In the genomic region with DNA sequence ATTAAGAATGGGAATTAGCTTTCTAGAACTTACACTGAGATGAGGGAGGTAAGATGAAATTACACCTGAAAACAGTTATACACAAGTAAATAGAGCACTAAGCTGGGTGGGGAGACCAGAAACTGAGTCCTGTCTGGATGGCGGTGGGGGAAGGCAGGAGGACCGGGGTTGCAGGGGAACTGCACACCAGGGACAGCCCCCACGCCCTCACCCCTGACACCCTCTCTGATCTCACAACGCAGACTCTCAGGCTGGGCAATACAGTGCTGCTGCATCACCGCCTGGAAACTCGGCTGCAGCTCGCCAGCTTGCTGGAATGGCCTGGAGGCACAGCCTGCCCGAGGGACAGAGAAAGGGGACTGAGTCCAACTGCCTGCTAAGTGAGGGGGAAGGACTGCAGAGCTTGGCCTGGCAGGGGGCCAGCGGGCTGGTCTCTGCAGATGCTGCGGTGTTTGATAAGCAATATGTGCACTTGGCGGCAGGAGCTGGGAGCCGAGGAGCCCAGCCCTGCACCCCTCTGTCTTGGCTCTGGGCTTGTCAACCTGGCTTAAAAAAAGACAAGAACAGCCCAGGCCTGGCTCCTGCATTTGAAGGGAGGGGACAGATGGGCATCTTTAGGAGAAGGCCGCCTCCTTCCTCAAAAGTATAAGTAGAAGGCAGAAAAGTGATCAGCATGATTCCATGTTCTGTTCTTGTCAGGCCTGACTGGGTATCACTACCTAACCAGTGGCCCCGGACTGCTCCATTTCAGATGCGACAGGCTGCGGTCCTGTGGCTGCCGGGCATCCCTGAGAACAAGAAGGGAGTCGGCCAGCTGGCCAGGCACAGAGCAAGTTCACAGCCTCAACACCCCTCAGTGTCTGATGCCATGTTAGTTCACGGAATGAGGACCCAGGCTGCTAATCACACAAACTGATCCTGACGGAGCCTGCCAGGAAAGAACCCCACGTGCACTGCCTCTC, we compare ENCODE assay signal across 9 cellular contexts. TPM values are rescaled to one million over a fixed set of nuclear protein-coding genes. Genes with fewer than 3 reads are reported as not detected.
DNase-seq lines count a peak whose midpoint lies in the region; TF ChIP-seq lines count a peak whose summit lies in the region.
"Had no signal": no experiment of that assay in that cellular context is flagged by ENCODE, and none has a peak within 500 bp of the region (broad histone marks: within the 10 kb centered on the region; RNA-seq: fewer than 3 reads in every experiment).

No MANE protein-coding gene starts in this region.

- H3K36me3 ChIP-seq in endodermal cell (ENCODE audit: control insufficient read depth, insufficient read depth, low read length): peaks cover 10% of the 10 kb centered on the region
- H3K36me3 ChIP-seq in CD8-positive, alpha-beta memory T cell (ENCODE audit: insufficient read depth, low read length): no peaks in the 10 kb centered on the region

- no peak for TF ChIP-seq CTCF in endodermal cell (conservative IDR thresholded peaks at IDR 0.05)

- H3K4me1 ChIP-seq in endodermal cell (ENCODE audit: control insufficient read depth, insufficient read depth, low read length): peaks cover 5% of the 10 kb centered on the region
- no peaks in the 10 kb centered on the region for H3K4me1 ChIP-seq in CD8-positive, alpha-beta memory T cell (ENCODE audit: insufficient read depth, low read length)

- no peaks in the 10 kb centered on the region for H3K27me3 Mint-ChIP-seq in endodermal cell (ENCODE audit: insufficient read depth)
- no peaks in the 10 kb centered on the region for H3K27me3 Mint-ChIP-seq in immature natural killer cell (ENCODE audit: low read depth in 3 of 3)
- H3K27me3 Mint-ChIP-seq in CD8-positive, alpha-beta memory T cell: no peaks in the 10 kb centered on the region

- H3K9me3 Mint-ChIP-seq in endodermal cell (no peaks in the 10 kb centered on the region), immature natural killer cell (no peaks in the 10 kb centered on the region)
- no peaks in the 10 kb centered on the region for H3K9me3 Mint-ChIP-seq in CD8-positive, alpha-beta memory T cell

- H3K4me3 Mint-ChIP-seq in endodermal cell (no peak overlapping the region), immature natural killer cell (no peak overlapping the region)
- no peak overlapping the region for H3K4me3 Mint-ChIP-seq in CD8-positive, alpha-beta memory T cell

- DNase-seq in DMS 273 treated with DMSO at 0.1 percent for 48 hours (lab: John Stamatoyannopoulos, UW): peak; percentile 91
- peak; percentile 76 for DNase-seq in NCI-H345 treated with DMSO at 0.1 percent for 48 hours (lab: John Stamatoyannopoulos, UW; ENCODE audit: unreplicated experiment)
- DNase-seq in endodermal cell: no peak
- DNase-seq in nucleus accumbens (lab: John Stamatoyannopoulos, UW): peak in 45 of 56 donors; percentile 4 to 77 (median 39)
- no peak for DNase-seq in germinal center (ENCODE audit: low spot score)
- DNase-seq in immature natural killer cell: no peak
- DNase-seq in MV-4-11 (lab: John Stamatoyannopoulos, UW): no peak
- no peak for DNase-seq in CD8-positive, alpha-beta memory T cell

- POLR2A ChIA-PET in CD8-positive, alpha-beta memory T cell (lab: Charles Lee): no interaction called here

- WGBS in endodermal cell (ENCODE audit: insufficient coverage in 1 of 2, insufficient read length in 1 of 2), 2 experiments: 86 to 90% methylated on average over 13 to 21 of the region's 21 CpGs

- peaks cover 7% of the 10 kb centered on the region for H3K4me1 Mint-ChIP-seq in endodermal cell
- H3K4me1 Mint-ChIP-seq in immature natural killer cell: peaks cover 15 to 20% of the 10 kb centered on the region in 2 donors
- peaks cover 6 to 14% (median 12%) of the 10 kb centered on the region in 3 donors for H3K4me1 Mint-ChIP-seq in CD8-positive, alpha-beta memory T cell

- H3K27me3 ChIP-seq in endodermal cell (ENCODE audit: control insufficient read depth, insufficient read depth, low read length, poor library complexity, severe bottlenecking): no peaks in the 10 kb centered on the region
- H3K27me3 ChIP-seq in CD8-positive, alpha-beta memory T cell (ENCODE audit: insufficient read depth, low read length, poor library complexity, severe bottlenecking): no peaks in the 10 kb centered on the region

- H3K9ac ChIP-seq in endodermal cell (ENCODE audit: extremely low read depth, low read length, poor library complexity, severe bottlenecking): no peak overlapping the region

- H3K36me3 Mint-ChIP-seq in endodermal cell (ENCODE audit: low read depth): peaks cover 12% of the 10 kb centered on the region
- peaks cover 0 to 7% (median 4%) of the 10 kb centered on the region in 3 donors for H3K36me3 Mint-ChIP-seq in immature natural killer cell
- peaks cover 0 to 31% (median 5%) of the 10 kb centered on the region in 3 donors for H3K36me3 Mint-ChIP-seq in CD8-positive, alpha-beta memory T cell

- peak overlapping the region; percentile 70 for H3K27ac ChIP-seq in endodermal cell (ENCODE audit: low read depth, low read length)
- no peak overlapping the region for H3K27ac ChIP-seq in CD8-positive, alpha-beta memory T cell (ENCODE audit: low read depth, low read length)
- H3K27ac ChIP-seq: epithelial cell of prostate had no signal

- H3K9me3 ChIP-seq in endodermal cell (ENCODE audit: control insufficient read depth, low read length): no peaks in the 10 kb centered on the region
- no peaks in the 10 kb centered on the region for H3K9me3 ChIP-seq in CD8-positive, alpha-beta memory T cell (ENCODE audit: low read length)

- H3K4me3 ChIP-seq in endodermal cell (ENCODE audit: low read length): no peak overlapping the region
- no peak overlapping the region for H3K4me3 ChIP-seq in CD8-positive, alpha-beta memory T cell (ENCODE audit: low read length)

- CTCF ChIA-PET in CD8-positive, alpha-beta memory T cell (lab: Charles Lee): interaction anchor here (1.2 to 8.3 kb wide), 3 partner anchors 17 to 92 kb away, joined by 3 to 52 read pairs (median 4); no protein-coding TSS in a partner anchor

- H3K27ac Mint-ChIP-seq in endodermal cell (peak overlapping the region; percentile 61), immature natural killer cell (no peak overlapping the region)
- peak overlapping the region in 2 of 8 donors; percentile 47 to 60 for H3K27ac Mint-ChIP-seq in CD8-positive, alpha-beta memory T cell

RNA-seq across cellular contexts. Expression of a gene that starts 30.2 kb away (rescaled TPM):
- 1 to 10 TPM; 1.5 to 1.8 TPM for total RNA-seq in endodermal cell
- 8.0 TPM for polyA plus RNA-seq in endodermal cell (2013, experiment 1 of 2)
- 6.2 TPM for polyA plus RNA-seq in endodermal cell (2013, experiment 2 of 2)
- polyA plus RNA-seq in immature natural killer cell: 1 to 10 TPM; 3.3 to 7.6 (median 6.5) TPM
- 10 to 100 TPM; 17.2 to 18.7 TPM for total RNA-seq in CD8-positive, alpha-beta memory T cell
- polyA plus RNA-seq in CD8-positive, alpha-beta memory T cell: 0.76 TPM

RNA-seq across cellular contexts. Expression of a gene that starts 38.3 kb away (rescaled TPM):
- total RNA-seq in endodermal cell: 10 to 100 TPM; 45.4 to 46.5 TPM
- polyA plus RNA-seq in endodermal cell (2013, experiment 1 of 2): 41.5 TPM
- 38.4 TPM for polyA plus RNA-seq in endodermal cell (2013, experiment 2 of 2)
- polyA plus RNA-seq in immature natural killer cell: 10 to 100 TPM in 1 of 3 donors, 1 to 10 TPM in 1, under 1 TPM in 1; 0.19 to 14.3 (median 5.2) TPM
- total RNA-seq in CD8-positive, alpha-beta memory T cell: 10 to 100 TPM; 33.6 to 35.0 TPM
- 14.9 TPM for polyA plus RNA-seq in CD8-positive, alpha-beta memory T cell

RNA-seq across cellular contexts. Expression of a gene that starts 52.8 kb away (rescaled TPM):
- total RNA-seq in endodermal cell: not detected
- polyA plus RNA-seq in endodermal cell (2013, experiment 1 of 2): not detected
- 0.29 TPM for polyA plus RNA-seq in endodermal cell (2013, experiment 2 of 2)
- polyA plus RNA-seq in immature natural killer cell: under 1 TPM in 1 of 3 donors, not detected in 2; 0.34 TPM
- not detected for total RNA-seq in CD8-positive, alpha-beta memory T cell
- polyA plus RNA-seq in CD8-positive, alpha-beta memory T cell: not detected

Comparison
In these comparisons a context has a peak if more than half of its experiments do, and no peak if none do; other contexts are left out.
1. DNase-seq: peak in DMS 273 treated with DMSO at 0.1 percent for 48 hours (single experiment), NCI-H345 treated with DMSO at 0.1 percent for 48 hours (single experiment) and nucleus accumbens (45 of 56); none in endodermal cell (single experiment), germinal center (single experiment), immature natural killer cell (0 of 3), MV-4-11 (single experiment) and CD8-positive, alpha-beta memory T cell (0 of 5).
2. RNA of a gene that starts 30.2 kb away (total RNA-seq): 17.2 to 18.7 TPM in CD8-positive, alpha-beta memory T cell; 1.5 to 1.8 TPM in endodermal cell; every median in the first group is over 4 times any median in the second.